8 cellular contexts compared by ENCODE assay signal in genomic region chr7:106110885-106111670, GRCh38. TPM values are rescaled to one million over a fixed set of nuclear protein-coding genes. Genes with fewer than 3 reads are reported as not detected.
DNase-seq lines count a peak whose midpoint lies in the region; ATAC-seq and TF ChIP-seq lines count a peak whose summit lies in the region.

No MANE protein-coding gene starts in this region.

- DNase-seq in right atrium auricular region (ENCODE audit: low spot score) (no peak), left cardiac atrium (no peak), SKM-1 (lab: John Stamatoyannopoulos, UW; ENCODE audit: unreplicated experiment) (peak; percentile 56), esophagus squamous epithelium (lab: John Stamatoyannopoulos, UW) (no peak), ovary (no peak), GM19238 (ENCODE audit: insufficient read length, low spot score) (no peak)

- H3K9me3 ChIP-seq in right atrium auricular region (no peaks in the 10 kb centered on the region), esophagus squamous epithelium (no peaks in the 10 kb centered on the region), ovary (no peaks in the 10 kb centered on the region)

- H3K27ac ChIP-seq in right atrium auricular region: peak overlapping the region; percentile 92 to 99
- peak overlapping the region; percentile 97 to 99 (median 98) for H3K27ac ChIP-seq in esophagus squamous epithelium
- H3K27ac ChIP-seq in ovary: peak overlapping the region; percentile 98 to 99

- H3K36me3 ChIP-seq in right atrium auricular region: no peaks in the 10 kb centered on the region
- H3K36me3 ChIP-seq in esophagus squamous epithelium: peaks cover 0 to 8% (median 0%) of the 10 kb centered on the region in 3 donors
- no peaks in the 10 kb centered on the region for H3K36me3 ChIP-seq in ovary

- intact Hi-C loops in left cardiac atrium (cut with DNase I) (loop anchor here in 1 of 2 donors (5.0 kb wide), 1 partner anchor 44 kb away; no protein-coding TSS in a partner anchor), esophagus squamous epithelium (cut with DNase I) (loop anchor here (10.0 kb wide), 1 partner anchor 46 kb away; no protein-coding TSS in a partner anchor), ovary (cut with DNase I) (no loop called here)

- no peak for TF ChIP-seq EP300 in ovary (IDR thresholded peaks at IDR 0.05)

- no peak for TF ChIP-seq POLR2A in esophagus squamous epithelium (IDR thresholded peaks at IDR 0.05)
- no peak for TF ChIP-seq POLR2A in ovary (IDR thresholded peaks at IDR 0.05)

- H3K27me3 ChIP-seq in right atrium auricular region: no peaks in the 10 kb centered on the region
- no peaks in the 10 kb centered on the region for H3K27me3 ChIP-seq in esophagus squamous epithelium
- H3K27me3 ChIP-seq in ovary: no peaks in the 10 kb centered on the region

- WGBS in esophagus squamous epithelium, 2 donors: 3 to 5% methylated on average over 19 to 20 of the region's 21 CpGs
- WGBS in ovary, 3 donors: 2 to 5% (median 2%) methylated on average over 21 of the region's 21 CpGs

- H3K4me1 ChIP-seq in right atrium auricular region (peaks cover 0 to 37% of the 10 kb centered on the region in 2 donors), esophagus squamous epithelium (peaks cover 18 to 61% (median 26%) of the 10 kb centered on the region in 3 donors), ovary (ENCODE audit: insufficient read depth) (peaks cover 5% of the 10 kb centered on the region)

- peak overlapping the region; percentile 71 to 72 for H3K4me3 ChIP-seq in right atrium auricular region
- peak overlapping the region; percentile 69 to 79 (median 78) for H3K4me3 ChIP-seq in esophagus squamous epithelium
- peak overlapping the region; percentile 71 for H3K4me3 ChIP-seq in ovary

- no peak for TF ChIP-seq CTCF in right atrium auricular region (IDR thresholded peaks at IDR 0.05)
- TF ChIP-seq CTCF in esophagus squamous epithelium (IDR thresholded peaks at IDR 0.05): no peak
- no peak for TF ChIP-seq CTCF in ovary (IDR thresholded peaks at IDR 0.05)

- ATAC-seq in left cardiac atrium: no peak
- no peak for ATAC-seq in GM19035 (IDR thresholded peaks at IDR 0.05; ENCODE audit: unreplicated experiment)
- ATAC-seq in HG03280 (IDR thresholded peaks at IDR 0.05; ENCODE audit: unreplicated experiment): no peak

RNA-seq across cellular contexts. Expression of gene SYPL1, which starts 1.0 kb away (rescaled TPM):
- total RNA-seq in right atrium auricular region: 10 to 100 TPM; 68.5 to 89.1 TPM
- 10 to 100 TPM; 71.9 to 87.1 TPM for total RNA-seq in left cardiac atrium
- 100 to 1,000 TPM; 105 to 170 (median 148) TPM for total RNA-seq in esophagus squamous epithelium
- 100 to 1,000 TPM in 1 of 7 donors, 10 to 100 TPM in 6; 71.5 to 107 (median 83.5) TPM for total RNA-seq in ovary
- polyA plus RNA-seq in ovary: 100 to 1,000 TPM in 1 of 2 donors, 10 to 100 TPM in 1; 73.8 to 127 TPM
